Comparison of ENCODE assay signal across 23 cellular contexts in genomic region chr1:169886422-169886821, GRCh38. TPM values are rescaled to one million over a fixed set of nuclear protein-coding genes. Genes with fewer than 3 reads are reported as not detected.
A peak's percentile ranks its signal among the peaks of the same experiment; 100 is the strongest.
DNase-seq lines count a peak whose midpoint lies in the region; ATAC-seq, FAIRE-seq and TF ChIP-seq lines count a peak whose summit lies in the region.
"Had no signal": no experiment of that assay in that cellular context is flagged by ENCODE, and none has a peak within 500 bp of the region (broad histone marks: within the 10 kb centered on the region; RNA-seq: fewer than 3 reads in every experiment).

No MANE protein-coding gene starts in this region.

- 79% methylated on average over 1 of the region's 1 CpG for WGBS in K562 (ENCODE audit: insufficient coverage, low coverage, missing lambda C conversion rate)

- DNase-seq in EH (ENCODE audit: low read depth) (peak; percentile 70), K562 (ENCODE audit: extremely low read depth in 1 of 4, low spot score in 3 of 4) (no peak), superior temporal gyrus (ENCODE audit: extremely low spot score) (no peak), left colon (no peak), hepatic stellate cell (ENCODE audit: low spot score) (no peak)
- DNase-seq: CD8-positive, alpha-beta T cell; DMS153; GOT3; NCI-H1105 treated with DMSO at 0.1 percent for 48 hours; NCI-H2029 treated with DMSO at 0.1 percent for 48 hours; NCI-H446 treated with DMSO at 0.1 percent for 48 hours; NCI-H69; SHP77 treated with DMSO at 0.1 percent for 48 hours; SW 1271; T-helper 17 cell had no signal

- intact Hi-C loops in K562 (cut with micrococcal nuclease) (no loop called here), left colon (cut with DNase I, micrococcal nuclease) (no loop called here)

- no peaks in the 10 kb centered on the region for H3K9me1 ChIP-seq in K562 (ENCODE audit: control insufficient read depth, insufficient read depth, low read length)

- no peaks in the 10 kb centered on the region for H3K27me3 ChIP-seq in Loucy (ENCODE audit: insufficient read depth, low read length, poor library complexity, severe bottlenecking)
- H3K27me3 ChIP-seq in K562 (ENCODE audit: control insufficient read depth in 2 of 2, insufficient read depth in 2 of 2, low read length in 2 of 2): no peaks in the 10 kb centered on the region
- H3K27me3 ChIP-seq: BLaER1 treated with 17β-estradiol and CSF1 and Interleukin-3, amounts not matched to agents 10 nM and 100 nM had no signal

- CTCF ChIA-PET in K562 (lab: Yijun Ruan, JAX; ENCODE audit: low intra/inter-chr PET ratio): no interaction called here

- in situ Hi-C loops in K562 (cut with MboI): no loop called here

- peaks cover 6% of the 10 kb centered on the region; the same call in 1 of the 2 replicates for H3F3A ChIP-seq in Loucy (ENCODE audit: low read depth)

- H3K4me3 ChIP-seq in Loucy (ENCODE audit: low read length, poor library complexity, severe bottlenecking) (peak overlapping the region; percentile 41), K562 (no peak overlapping the region)
- H3K4me3 ChIP-seq: BLaER1 treated with 17β-estradiol and CSF1 and Interleukin-3, amounts not matched to agents 10 nM and 100 nM; SK-N-MC had no signal

- no peak for TF ChIP-seq RAD21 in K562 (CRISPR knock-in tag; conservative IDR thresholded peaks at IDR 0.05 in 1 of 2, IDR thresholded peaks at IDR 0.05 in 1 of 2)

- H3K36me3 ChIP-seq in Loucy (ENCODE audit: insufficient read depth, low read length) (peaks cover 5% of the 10 kb centered on the region; the same call in 1 of the 2 replicates), K562 (ENCODE audit: control insufficient read depth, insufficient read depth, low read length) (peaks cover 37% of the 10 kb centered on the region; the same call in 2 of the 3 replicates)

- peaks cover 74% of the 10 kb centered on the region for H3K79me2 ChIP-seq in Loucy (ENCODE audit: insufficient read depth, low read length)
- peaks cover 20% of the 10 kb centered on the region; the same call in 2 of the 3 replicates for H3K79me2 ChIP-seq in K562 (ENCODE audit: control insufficient read depth, insufficient read depth, low read length)

- H3K27ac ChIP-seq in K562 (ENCODE audit: extremely low read depth, low read depth, low read length): no peak overlapping the region
- H3K27ac ChIP-seq: BLaER1 treated with 17β-estradiol and CSF1 and Interleukin-3, amounts not matched to agents 10 nM and 100 nM; RWPE1; SK-N-MC had no signal

- no peak for TF ChIP-seq CTCF in Loucy (conservative IDR thresholded peaks at IDR 0.05; ENCODE audit: low read length)
- TF ChIP-seq CTCF in K562 (IDR thresholded peaks at IDR 0.05 in 2 of 3, conservative IDR thresholded peaks at IDR 0.05 in 1 of 3; ENCODE audit: insufficient read depth in 2 of 3, low read depth in 1 of 3, low read length in 3 of 3): no peak

- H2AFZ ChIP-seq in Loucy (ENCODE audit: low read length): no peak overlapping the region
- H2AFZ ChIP-seq in K562 (ENCODE audit: low read depth, low read length): no peak overlapping the region

- ATAC-seq in K562 (no peak), HG03139 (IDR thresholded peaks at IDR 0.05; ENCODE audit: unreplicated experiment) (no peak), left colon (no peak)
- ATAC-seq: CD8-positive, alpha-beta T cell; HCT116; T-helper 17 cell had no signal

- H3K9ac ChIP-seq in Loucy (ENCODE audit: low read depth, low read length, poor library complexity, severe bottlenecking) (peak overlapping the region; percentile 99), K562 (ENCODE audit: insufficient read depth in 1 of 2, low read depth in 2 of 2, low read length in 2 of 2) (no peak overlapping the region)
- H3K9ac ChIP-seq: BLaER1 treated with 17β-estradiol and CSF1 and Interleukin-3, amounts not matched to agents 10 nM and 100 nM had no signal

- H3K9me3 ChIP-seq in Loucy (ENCODE audit: insufficient read depth, low read depth, low read length): no peaks in the 10 kb centered on the region
- H3K9me3 ChIP-seq in K562 (replicated peaks; ENCODE audit: control insufficient read depth, insufficient read depth, low read depth, low read length): no peaks in the 10 kb centered on the region
- H3K9me3 ChIP-seq: BLaER1 treated with 17β-estradiol and CSF1 and Interleukin-3, amounts not matched to agents 10 nM and 100 nM had no signal

- BruUV-seq in K562 (replicated peaks; lab: Mats Ljungman, UMichigan): no TSS peak

- TF ChIP-seq EP300 in K562 (IDR thresholded peaks at IDR 0.05; ENCODE audit: low read length): no peak

- POLR2A ChIA-PET in K562 (lab: Yijun Ruan, JAX): interaction anchor here (0.6 kb wide), 1 partner anchor 9 kb away, joined by 3 read pairs; no protein-coding TSS in a partner anchor

- peaks cover 69% of the 10 kb centered on the region for H3K4me1 ChIP-seq in Loucy (ENCODE audit: insufficient read depth, low read length, poor library complexity, severe bottlenecking)
- H3K4me1 ChIP-seq in K562 (replicated peaks in 1 of 2; ENCODE audit: control insufficient read depth in 2 of 2, insufficient read depth in 2 of 2, low read length in 2 of 2): no peaks in the 10 kb centered on the region; a peak in 1 of 5 replicates

- FAIRE-seq in K562 (lab: Jason Lieb, UNC): no peak
- FAIRE-seq: G401.6, GM12892 had no signal

- H4K20me1 ChIP-seq in Loucy (ENCODE audit: insufficient read depth, low read length, poor library complexity, severe bottlenecking) (no peaks in the 10 kb centered on the region), K562 (replicated peaks; ENCODE audit: control insufficient read depth, insufficient read depth, low read length) (no peaks in the 10 kb centered on the region)

- H3K4me2 ChIP-seq in Loucy (ENCODE audit: low read depth, low read length, poor library complexity, severe bottlenecking) (peak overlapping the region; percentile 97), K562 (ENCODE audit: insufficient read depth, low read length) (no peak overlapping the region)
- H3K4me2 ChIP-seq: BLaER1 treated with 17β-estradiol and CSF1 and Interleukin-3, amounts not matched to agents 10 nM and 100 nM had no signal

- no peak for TF ChIP-seq POLR2A in K562 (conservative IDR thresholded peaks at IDR 0.05)

- no peaks in the 10 kb centered on the region for H3K9me2 ChIP-seq in Loucy (replicated peaks; ENCODE audit: low read depth, low read length)

TF ChIP-seq in K562, 482 proteins besides CTCF, POLR2A, EP300 and RAD21:
- TF ChIP-seq TAF9B (IDR thresholded peaks at IDR 0.05; ENCODE audit: partially characterized antibody): no peak
- peak; percentile 21; the same call in 1 of the 2 replicates for TF ChIP-seq ATF3 (IDR thresholded peaks at IDR 0.05)
- TF ChIP-seq ATF3 (CRISPR knock-in tag; conservative IDR thresholded peaks at IDR 0.05): no peak

RNA-seq across cellular contexts. Expression of gene SCYL3, which starts 7.3 kb away (rescaled TPM):
- total RNA-seq in K562 (2011; cell fraction: chromatin; rRNA removed; ENCODE audit: low replicate concordance): 12.3 and 14.4 TPM in 2 replicates
- 6.8 and 10.0 TPM in 2 replicates for total RNA-seq in K562 (2011; cell fraction: nucleolus; rRNA removed)
- 7.6 and 9.6 TPM in 2 replicates for total RNA-seq in K562 (2011; cell fraction: nucleoplasm; rRNA removed)
- 4.4 and 5.5 TPM in 2 replicates for total RNA-seq in K562 (2014; rRNA removed)
- 8.2 and 8.7 TPM in 2 replicates for total RNA-seq in K562 (2014; rRNA removed; fragmentation: Illumina TruSeq; extraction: Trizol)
- 6.6 and 7.9 TPM in 2 replicates for total RNA-seq in K562 (2015; rRNA removed; fragmentation: Illumina TruSeq; extraction: Trizol)
- total RNA-seq in K562 (2021): 7.4 and 7.5 TPM in 2 replicates
- polyA plus RNA-seq in K562 (2011; rRNA removed): 9.6 and 11.4 TPM in 2 replicates
- 3.4 and 5.7 TPM in 2 replicates for polyA plus RNA-seq in K562 (2011; cell fraction: cytosol; rRNA removed)
- 13.9 and 14.4 TPM in 2 replicates for polyA plus RNA-seq in K562 (2011; cell fraction: nucleus; rRNA removed)
- 4.3 and 4.9 TPM in 2 replicates for polyA plus RNA-seq in K562 (2012)
- polyA plus RNA-seq in K562 (2014; fragmentation: Illumina TruSeq; extraction: Trizol): 6.4 and 6.8 TPM in 2 replicates
- polyA plus RNA-seq in K562 (2014; fragmentation: Nextera tagmentation; extraction: Ambion mirVana): 1 to 10 TPM; 3.6 to 5.7 TPM
- 4.4 and 7.1 TPM in 2 replicates for polyA plus RNA-seq in K562 (2014; rRNA removed)
- 18.6 and 21.9 TPM in 2 replicates for polyA minus RNA-seq in K562 (2011; rRNA and poly(A)+ RNA removed)
- polyA minus RNA-seq in K562 (2011; cell fraction: cytosol; rRNA and poly(A)+ RNA removed): 3.1 and 4.6 TPM in 2 replicates
- 15.6 and 19.8 TPM in 2 replicates for polyA minus RNA-seq in K562 (2011; cell fraction: nucleus; rRNA and poly(A)+ RNA removed)
- 10 to 100 TPM; 14.7 to 15.4 TPM for total RNA-seq in left colon
